In genomic region chr7:99081209-99081608, GRCh38 we compare ENCODE assay signal across 27 cellular contexts.
"Had no signal": no experiment of that assay in that cellular context is flagged by ENCODE, and none has a peak within 500 bp of the region (broad histone marks: within the 10 kb centered on the region; RNA-seq: fewer than 3 reads in every experiment).

No MANE protein-coding gene starts in this region.

- DNase-seq: activated CD4-positive, alpha-beta T cell treated with anti-CD3 and anti-CD28 coated beads for 48 hours; activated CD4-positive, alpha-beta T cell treated with anti-CD3 and anti-CD28 coated beads, Interleukin-2, amount 50 U/mL, for 4 hours; activated CD4-positive, CD25-positive, alpha-beta regulatory T cell treated with anti-CD3 and anti-CD28 coated beads, Interleukin-2, amount 50 U/mL, for 72 hours; activated CD8-positive, alpha-beta memory T cell treated with anti-CD3 and anti-CD28 coated beads, Interleukin-2, amount 50 U/mL, for 48 hours; activated CD8-positive, alpha-beta T cell treated with anti-CD3 and anti-CD28 coated beads, Interleukin-2, amount 10 ng/mL, durations not matched to agents 7 days and 5 days; activated naive CD4-positive, alpha-beta T cell treated with anti-CD3 and anti-CD28 coated beads, Interleukin-2, amount 50 U/mL, for 16 hours; activated T-cell treated with anti-CD3 and anti-CD28 coated beads, Interleukin-2, amount 50 U/mL, for 1 hour; aorta; caudate nucleus; NCI-H1092 treated with DMSO at 0.1 percent for 48 hours; NCI-H1417 treated with DMSO at 0.1 percent for 48 hours; NCI-H1694; NCI-H2029; NCI-H345; NCI-H510A; NCI-H526 treated with DMSO at 0.1 percent for 48 hours; NCI-H82; OCI-M1; Peyer's patch; Right ventricle myocardium superior; SW 1271 had no signal

- ATAC-seq: activated CD8-positive, alpha-beta T cell treated with anti-CD3 and anti-CD28 coated beads, Interleukin-2, amount 10 ng/mL, durations not matched to agents 7 days and 5 days; SK-N-SH treated with all-trans-retinoic acid at 6 μM for 48 hours; WTC11 had no signal

- H3K4me2 ChIP-seq: KMS-11 had no signal

- H3K4me3 Mint-ChIP-seq: activated CD8-positive, alpha-beta T cell treated with anti-CD3 and anti-CD28 coated beads, Interleukin-2, amount 10 ng/mL, durations not matched to agents 7 days and 5 days; WTC11 had no signal

- H3K9me3 ChIP-seq: breast epithelium, Peyer's patch, SJSA1 had no signal

- H3K4me1 ChIP-seq: breast epithelium had no signal

- H3K9ac ChIP-seq: KMS-11 had no signal

- H3K4me3 ChIP-seq: breast epithelium, Peyer's patch, SJSA1 had no signal

- H3K27ac ChIP-seq: breast epithelium, KMS-11, Peyer's patch, RWPE1, SJSA1 had no signal

- H3K27me3 ChIP-seq: breast epithelium, Peyer's patch, SJSA1 had no signal

- H3K27ac Mint-ChIP-seq: activated CD8-positive, alpha-beta T cell treated with anti-CD3 and anti-CD28 coated beads, Interleukin-2, amount 10 ng/mL, durations not matched to agents 7 days and 5 days had no signal

- H3K36me3 ChIP-seq: breast epithelium, Peyer's patch, SJSA1 had no signal
